In the genomic region with DNA sequence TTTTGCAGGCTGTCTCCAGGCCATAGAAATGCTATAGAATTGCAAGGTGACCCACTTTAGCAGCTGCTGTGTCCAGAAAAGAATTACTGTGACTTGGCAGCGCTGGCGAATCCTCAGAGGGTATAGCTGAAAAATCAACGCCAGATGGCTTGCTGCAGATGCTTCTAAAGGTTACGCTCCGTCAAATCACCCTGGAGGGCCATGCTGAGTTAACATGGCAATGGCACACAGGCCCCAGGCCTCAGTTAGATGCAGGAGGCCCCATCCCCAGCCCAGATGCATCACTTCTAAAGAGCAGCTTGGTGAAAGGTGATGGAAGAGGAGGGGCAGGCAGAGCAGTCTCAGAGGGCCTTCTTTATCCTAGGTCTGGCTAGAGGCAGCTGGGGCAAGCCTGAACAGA, we compare ENCODE assay signal across 19 cellular contexts. TPM values are rescaled to one million over a fixed set of nuclear protein-coding genes. Genes with fewer than 3 reads are reported as not detected.
DNase-seq lines count a peak whose midpoint lies in the region; ATAC-seq and TF ChIP-seq lines count a peak whose summit lies in the region.
"Had no signal": no experiment of that assay in that cellular context is flagged by ENCODE, and none has a peak within 500 bp of the region (broad histone marks: within the 10 kb centered on the region; RNA-seq: fewer than 3 reads in every experiment).

No MANE protein-coding gene starts in this region.

- H2AK5ac ChIP-seq in mesendoderm (ENCODE audit: low read length) = no peak overlapping the region

- peak overlapping the region; percentile 74 to 99 (median 94) for H3K27ac Mint-ChIP-seq in brain
- H3K27ac Mint-ChIP-seq: activated T-helper 2 cell treated with anti-CD3 and anti-CD28 coated beads, Interferon-gamma antibody, Interleukin-2, Interleukin-4, amounts not matched to agents 10 μg/mL and 5 μg/mL and 100 μg/mL, durations not matched to agents 14 hours and 24 hours and 36 hours; stimulated activated effector memory CD8-positive, alpha-beta T cell treated with anti-CD3 and anti-CD28 coated beads, Interleukin-12 subunit alpha, Interleukin-12 subunit beta, amount 100 ng/mL, for 72 hours had no signal

- no peaks in the 10 kb centered on the region for H4K20me1 ChIP-seq in PC-3 (ENCODE audit: low read length)

- H3K4me1 ChIP-seq in mesendoderm (ENCODE audit: control insufficient read depth, low read depth, low read length) (peaks cover 5% of the 10 kb centered on the region), ascending aorta (peaks cover 0 to 10% of the 10 kb centered on the region in 2 donors), PC-3 (ENCODE audit: insufficient read depth, low read length) (no peaks in the 10 kb centered on the region)
- H3K4me1 ChIP-seq: right lobe of liver had no signal

- no peak overlapping the region for H3K4ac ChIP-seq in mesendoderm (ENCODE audit: low read depth, low read length)

- no peak overlapping the region for H2BK15ac ChIP-seq in mesendoderm (replicated peaks; ENCODE audit: low read depth)

- intact Hi-C loops in ascending aorta (cut with DNase I) (no loop called here), PC-3 (cut with micrococcal nuclease) (no loop called here)

- no CpG with 5 or more reads among the region's 5 CpGs for WGBS in mesendoderm (ENCODE audit: extremely low coverage, insufficient coverage, low lambda C conversion rate)

- H3K27ac ChIP-seq in mesendoderm (ENCODE audit: low read depth, low read length) (no peak overlapping the region), ascending aorta (no peak overlapping the region), PC-3 (ENCODE audit: low read length) (no peak overlapping the region)
- H3K27ac ChIP-seq: cardiac muscle cell, ovary, right lobe of liver had no signal

- H3K36me3 Mint-ChIP-seq in brain = peaks cover 6% of the 10 kb centered on the region
- H3K36me3 Mint-ChIP-seq: CD4-positive, alpha-beta memory T cell; stimulated activated effector memory CD8-positive, alpha-beta T cell treated with anti-CD3 and anti-CD28 coated beads, Interleukin-12 subunit alpha, Interleukin-12 subunit beta, amount 100 ng/mL, for 72 hours had no signal

- no peaks in the 10 kb centered on the region for H3K9me2 ChIP-seq in PC-3 (replicated peaks; ENCODE audit: low read length)

- no peak overlapping the region for H4K5ac ChIP-seq in mesendoderm (ENCODE audit: low read length)

- no peaks in the 10 kb centered on the region for H3K9me3 Mint-ChIP-seq in brain
- H3K9me3 Mint-ChIP-seq: activated T-helper 2 cell treated with anti-CD3 and anti-CD28 coated beads, Interferon-gamma antibody, Interleukin-2, Interleukin-4, amounts not matched to agents 10 μg/mL and 5 μg/mL and 100 μg/mL, durations not matched to agents 14 hours and 24 hours and 36 hours; CD4-positive, alpha-beta memory T cell; stimulated activated effector memory CD8-positive, alpha-beta T cell treated with anti-CD3 and anti-CD28 coated beads, Interleukin-12 subunit alpha, Interleukin-12 subunit beta, amount 100 ng/mL, for 72 hours had no signal

- TF ChIP-seq CTCF in brain (conservative IDR thresholded peaks at IDR 0.05) (no peak), ascending aorta (IDR thresholded peaks at IDR 0.05) (no peak), PC-3 (conservative IDR thresholded peaks at IDR 0.05; ENCODE audit: low read depth, low read length) (no peak)

- H3K36me3 ChIP-seq in mesendoderm (ENCODE audit: control insufficient read depth, insufficient read depth, low read length) (no peaks in the 10 kb centered on the region), ascending aorta (peaks cover 10 to 20% of the 10 kb centered on the region in 2 donors), PC-3 (ENCODE audit: low read depth, low read length) (no peaks in the 10 kb centered on the region)
- H3K36me3 ChIP-seq: cardiac muscle cell, ovary, right lobe of liver had no signal

- H3K4me2 ChIP-seq in mesendoderm (ENCODE audit: low read length) = no peak overlapping the region
- no peak overlapping the region for H3K4me2 ChIP-seq in PC-3 (ENCODE audit: low read length)

- POLR2A ChIA-PET in PC-3 (lab: Charles Lee; ENCODE audit: unreplicated experiment) = no interaction called here

- peaks cover 2% of the 10 kb centered on the region for H3K27me3 Mint-ChIP-seq in brain
- H3K27me3 Mint-ChIP-seq: CD4-positive, alpha-beta memory T cell had no signal

- H3K4me3 Mint-ChIP-seq in brain = peak overlapping the region in 3 of 5 experiments; percentile 30 to 41 (median 30)
- H3K4me3 Mint-ChIP-seq: CD4-positive, alpha-beta memory T cell; stimulated activated effector memory CD8-positive, alpha-beta T cell treated with anti-CD3 and anti-CD28 coated beads, Interleukin-12 subunit alpha, Interleukin-12 subunit beta, amount 100 ng/mL, for 72 hours had no signal

- H3K27me3 ChIP-seq in mesendoderm (ENCODE audit: insufficient read depth, low read length, poor library complexity) (no peaks in the 10 kb centered on the region), ascending aorta (no peaks in the 10 kb centered on the region), PC-3 (ENCODE audit: low read length) (no peaks in the 10 kb centered on the region)
- H3K27me3 ChIP-seq: cardiac muscle cell, ovary, right lobe of liver had no signal

- no peaks in the 10 kb centered on the region for H3K79me2 ChIP-seq in mesendoderm (ENCODE audit: control insufficient read depth, insufficient read depth, low read length)
- H3K79me2 ChIP-seq in PC-3 (ENCODE audit: low read length) = no peaks in the 10 kb centered on the region

- no peak overlapping the region for H3K18ac ChIP-seq in mesendoderm (ENCODE audit: low read length)

- DNase-seq in COLO668 (lab: John Stamatoyannopoulos, UW; ENCODE audit: unreplicated experiment) (peak; percentile 45), NCI-H1092 treated with DMSO at 0.1 percent for 48 hours (lab: John Stamatoyannopoulos, UW) (peak; percentile 86), NCI-H446 treated with DMSO at 0.1 percent for 48 hours (lab: John Stamatoyannopoulos, UW) (peak; percentile 93), mesendoderm (no peak), ascending aorta (ENCODE audit: low spot score in 2 of 2) (no peak), PC-3 (no peak)
- DNase-seq: activated CD4-positive, alpha-beta T cell treated with anti-CD3 and anti-CD28 coated beads for 48 hours; CD4-positive, alpha-beta memory T cell; erythroblast; kidney; mammary epithelial cell; NCI-H2029; ovary; right lobe of liver had no signal

- H3K9me3 ChIP-seq in ascending aorta = no peaks in the 10 kb centered on the region
- H3K9me3 ChIP-seq in PC-3 (ENCODE audit: low read length) = no peaks in the 10 kb centered on the region
- H3K9me3 ChIP-seq: ovary, right lobe of liver had no signal

- no peak overlapping the region for H3K23ac ChIP-seq in mesendoderm (ENCODE audit: low read length)

- no peaks in the 10 kb centered on the region for H3K79me1 ChIP-seq in mesendoderm (ENCODE audit: low read length)

- H3K4me3 ChIP-seq in mesendoderm (ENCODE audit: low read length) (no peak overlapping the region), ascending aorta (no peak overlapping the region), PC-3 (ENCODE audit: low read length) (no peak overlapping the region)
- H3K4me3 ChIP-seq: cardiac muscle cell, ovary, right lobe of liver had no signal

- no peaks in the 10 kb centered on the region for H3F3A ChIP-seq in PC-3 (ENCODE audit: low read length, unreplicated experiment)

- H4K8ac ChIP-seq in mesendoderm (ENCODE audit: low read depth, low read length) = no peak overlapping the region

- BruUV-seq in PC-3 (replicated peaks; lab: Mats Ljungman, UMichigan) = no TSS peak

- H2AFZ ChIP-seq in PC-3 (ENCODE audit: low read length) = no peak overlapping the region

- ATAC-seq in PC-3 (no peak), HG03439 (IDR thresholded peaks at IDR 0.05; ENCODE audit: unreplicated experiment) (no peak)
- ATAC-seq: right lobe of liver; stimulated activated effector memory CD8-positive, alpha-beta T cell treated with anti-CD3 and anti-CD28 coated beads, Interleukin-12 subunit alpha, Interleukin-12 subunit beta, amount 100 ng/mL, for 72 hours had no signal

- H3K4me1 Mint-ChIP-seq in brain = peaks cover 76% of the 10 kb centered on the region
- H3K4me1 Mint-ChIP-seq: stimulated activated effector memory CD8-positive, alpha-beta T cell treated with anti-CD3 and anti-CD28 coated beads, Interleukin-12 subunit alpha, Interleukin-12 subunit beta, amount 100 ng/mL, for 72 hours had no signal

- no peak overlapping the region for H3K9ac ChIP-seq in mesendoderm (ENCODE audit: low read length)
- H3K9ac ChIP-seq in PC-3 (ENCODE audit: low read length) = no peak overlapping the region

- no peak overlapping the region for H3K56ac ChIP-seq in mesendoderm (ENCODE audit: low read length)

- CTCF ChIA-PET in PC-3 (lab: Charles Lee) = no interaction called here

- H2BK120ac ChIP-seq in mesendoderm (ENCODE audit: low read depth, low read length) = no peak overlapping the region

- no peak overlapping the region for H2BK5ac ChIP-seq in mesendoderm (ENCODE audit: low read length)

RNA-seq across cellular contexts. Expression of a gene that starts 18.0 kb away (rescaled TPM):
- polyA plus RNA-seq in brain (ENCODE audit: insufficient read depth, low read depth, low replicate concordance) = 8.3 TPM
- 1.8 TPM for polyA plus RNA-seq in mesendoderm (2013, experiment 1 of 2)
- 2.1 TPM for polyA plus RNA-seq in mesendoderm (2013, experiment 2 of 2)
- total RNA-seq in ascending aorta (21.9 TPM), PC-3 (2014; rRNA removed) (not detected in 2 replicates)
- polyA plus RNA-seq: CD4-positive, alpha-beta memory T cell had no signal

Comparison
In these comparisons a context has a peak if more than half of its experiments do, and no peak if none do; other contexts are left out.
1. DNase-seq: peak in COLO668 (single experiment), NCI-H1092 treated with DMSO at 0.1 percent for 48 hours (single experiment) and NCI-H446 treated with DMSO at 0.1 percent for 48 hours (single experiment); none in mesendoderm (single experiment), ascending aorta (0 of 2) and PC-3 (single experiment).
2. RNA of a gene that starts 18.0 kb away (total RNA-seq): 21.9 TPM in ascending aorta (single experiment); not detected in PC-3; every median in the first group is over 10 times any median in the second.